9 cellular contexts compared by ENCODE assay signal in the genomic region with DNA sequence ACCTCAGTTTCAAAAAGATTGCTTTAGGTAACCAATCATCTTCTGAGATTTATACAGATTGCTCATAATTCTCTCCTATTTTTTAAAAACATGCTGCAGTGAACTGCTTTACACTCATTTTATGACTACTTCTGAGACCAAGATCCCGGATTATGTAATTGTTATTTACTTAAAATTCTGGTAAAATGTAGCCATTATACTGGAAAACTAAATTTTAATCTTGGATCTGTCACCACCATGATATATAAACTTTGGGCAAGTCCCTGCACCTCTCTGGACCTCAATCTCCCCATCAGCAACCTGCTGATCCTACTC. TPM values are rescaled to one million over a fixed set of nuclear protein-coding genes. Genes with fewer than 3 reads are reported as not detected.
A peak's percentile ranks its signal among the peaks of the same experiment; 100 is the strongest.
DNase-seq lines count a peak whose midpoint lies in the region; ATAC-seq and TF ChIP-seq lines count a peak whose summit lies in the region.
"Had no signal": no experiment of that assay in that cellular context is flagged by ENCODE, and none has a peak within 500 bp of the region (broad histone marks: within the 10 kb centered on the region; RNA-seq: fewer than 3 reads in every experiment).

No MANE protein-coding gene starts in this region.

- ATAC-seq in HCT116 (no peak), GM18517 (IDR thresholded peaks at IDR 0.05; ENCODE audit: unreplicated experiment) (no peak)

- peak overlapping the region; percentile 95 for H3K4me2 ChIP-seq in HCT116 (ENCODE audit: low read length)
- peak overlapping the region; percentile 82 for H3K4me2 ChIP-seq in smooth muscle cell

- no peaks in the 10 kb centered on the region for H3K9me2 ChIP-seq in HCT116 (ENCODE audit: insufficient read depth)

- 87% methylated on average over 1 of the region's 1 CpG for WGBS in smooth muscle cell (ENCODE audit: low lambda C conversion rate)

- POLR2A ChIA-PET in HCT116 (lab: Charles Lee): no interaction called here

- no peaks in the 10 kb centered on the region for H3K27me3 ChIP-seq in HCT116 (ENCODE audit: insufficient read depth, low read length)
- no peaks in the 10 kb centered on the region for H3K27me3 ChIP-seq in WERI-Rb-1 (ENCODE audit: insufficient read depth, low read depth, severe bottlenecking)
- no peaks in the 10 kb centered on the region for H3K27me3 ChIP-seq in smooth muscle cell (ENCODE audit: low read depth)

- H3K4me3 ChIP-seq in HCT116 (replicated peaks in 1 of 2; ENCODE audit: low read depth in 1 of 2, low read length in 2 of 2): peak overlapping the region; percentile 82 to 86
- H3K4me3 ChIP-seq in WERI-Rb-1 (ENCODE audit: low read depth, low read length): peak overlapping the region; percentile 61
- H3K4me3 ChIP-seq in foreskin fibroblast (ENCODE audit: low read depth in 1 of 2, low read length in 2 of 2): peak overlapping the region; percentile 46 to 57
- H3K4me3 ChIP-seq in smooth muscle cell: peak overlapping the region; percentile 40

- no peak for DNase-seq in HCT116 (ENCODE audit: low read depth, low spot score)
- DNase-seq in WERI-Rb-1: no peak
- DNase-seq in foreskin fibroblast: no peak
- DNase-seq in smooth muscle cell (lab: John Stamatoyannopoulos, UW; ENCODE audit: unreplicated experiment): no peak
- no peak for DNase-seq in NCI-H1092 (lab: John Stamatoyannopoulos, UW)
- no peak for DNase-seq in anterior cingulate cortex (lab: John Stamatoyannopoulos, UW)
- DNase-seq: activated CD4-positive, alpha-beta T cell treated with anti-CD3 and anti-CD28 coated beads, Interleukin-2, amount 50 U/mL, for 4 hours; NCI-H345 had no signal

- H3K9ac ChIP-seq in HCT116 (ENCODE audit: low read length) (peak overlapping the region; percentile 78), smooth muscle cell (ENCODE audit: low read depth) (no peak overlapping the region)

- TF ChIP-seq POLR2A in HCT116 (IDR thresholded peaks at IDR 0.05; ENCODE audit: borderline replicate concordance, extremely low read depth, insufficient read depth, insufficient read length): no peak

- intact Hi-C loops in HCT116 (cut with micrococcal nuclease): no loop called here

- no peak for TF ChIP-seq RAD21 in HCT116 (IDR thresholded peaks at IDR 0.05; ENCODE audit: low read depth)

- H3K4me1 ChIP-seq in HCT116 (ENCODE audit: control insufficient read depth in 1 of 2, insufficient read depth in 2 of 2, low read length in 2 of 2) (peaks cover 11 to 34% of the 10 kb centered on the region in 2 experiments), smooth muscle cell (ENCODE audit: low read depth) (peaks cover 5% of the 10 kb centered on the region)

- H3K36me3 ChIP-seq in HCT116 (ENCODE audit: control insufficient read depth in 1 of 2, insufficient read depth in 2 of 2, low read length in 2 of 2): peaks cover 4 to 11% of the 10 kb centered on the region in 2 experiments; a peak in 2 of 4 replicates
- peaks cover 10% of the 10 kb centered on the region for H3K36me3 ChIP-seq in WERI-Rb-1
- H3K36me3 ChIP-seq in smooth muscle cell (ENCODE audit: low read depth): no peaks in the 10 kb centered on the region

- RAD21 ChIA-PET in HCT116 (lab: Charles Lee; ENCODE audit: low non-redundant PET in 1 of 2, low total read pairs in 2 of 2, uncharacterized antibody in 2 of 2, unreplicated experiment in 2 of 2): no interaction called here

- no TSS peak for BruUV-seq in HCT116 (replicated peaks; lab: Mats Ljungman, UMichigan)

- H2AFZ ChIP-seq in HCT116 (ENCODE audit: low read depth, low read length, poor library complexity, severe bottlenecking): peak overlapping the region; percentile 79
- H2AFZ ChIP-seq in smooth muscle cell (ENCODE audit: low read depth): no peak overlapping the region

- no peaks in the 10 kb centered on the region for H3K9me3 ChIP-seq in HCT116 (ENCODE audit: control insufficient read depth in 1 of 2, insufficient read depth in 1 of 2, low read depth in 1 of 2, low read length in 2 of 2)
- H3K9me3 ChIP-seq in WERI-Rb-1 (ENCODE audit: severe bottlenecking): no peaks in the 10 kb centered on the region
- H3K9me3 ChIP-seq in smooth muscle cell (replicated peaks; ENCODE audit: low read depth): no peaks in the 10 kb centered on the region

- H3K27ac ChIP-seq in HCT116 (ENCODE audit: low read depth, low read length): peak overlapping the region; percentile 44; the same call in 1 of the 2 replicates
- peak overlapping the region; percentile 64 for H3K27ac ChIP-seq in WERI-Rb-1
- H3K27ac ChIP-seq in smooth muscle cell (ENCODE audit: low read depth): no peak overlapping the region

- CTCF ChIA-PET in HCT116 (lab: Charles Lee): interaction anchor here (1.3 to 1.4 kb wide), 2 partner anchors 24 to 27 kb away, joined by 4 read pairs; a partner anchor contains a TSS

- peaks cover 12% of the 10 kb centered on the region for H3F3A ChIP-seq in smooth muscle cell (ENCODE audit: low read depth)

- H3K79me2 ChIP-seq in HCT116 (ENCODE audit: insufficient read depth, low read length) (peaks cover 20% of the 10 kb centered on the region; the same call in 1 of the 2 replicates), smooth muscle cell (ENCODE audit: low read depth) (no peaks in the 10 kb centered on the region)

- H4K20me1 ChIP-seq in HCT116 (ENCODE audit: insufficient read depth): no peaks in the 10 kb centered on the region
- H4K20me1 ChIP-seq in smooth muscle cell (ENCODE audit: low read depth): no peaks in the 10 kb centered on the region

- no peak for TF ChIP-seq CTCF in HCT116 (IDR thresholded peaks at IDR 0.05 in 2 of 3, conservative IDR thresholded peaks at IDR 0.05 in 1 of 3; ENCODE audit: borderline replicate concordance in 1 of 3, insufficient read depth in 1 of 3, low read depth in 2 of 3, low read length in 2 of 3)
- TF ChIP-seq CTCF in WERI-Rb-1 (IDR thresholded peaks at IDR 0.05; ENCODE audit: low read depth, low read length): no peak
- no peak for TF ChIP-seq CTCF in foreskin fibroblast (IDR thresholded peaks at IDR 0.05; ENCODE audit: low read depth, low read length)
- no peak for TF ChIP-seq CTCF in smooth muscle cell (IDR thresholded peaks at IDR 0.05; ENCODE audit: borderline replicate concordance, insufficient read depth, poor library complexity, severe bottlenecking)

TF ChIP-seq in HCT116, 20 proteins besides CTCF, POLR2A, EP300 and RAD21:
- TF ChIP-seq ZFX (IDR thresholded peaks at IDR 0.05): no peak
- TF ChIP-seq POLR2AphosphoS5 (IDR thresholded peaks at IDR 0.05; ENCODE audit: low read depth, low read length): no peak
- no peak for TF ChIP-seq SIN3A (IDR thresholded peaks at IDR 0.05; ENCODE audit: low read depth)
- TF ChIP-seq JUND (IDR thresholded peaks at IDR 0.05): no peak
- no peak for TF ChIP-seq TCF7L2 (IDR thresholded peaks at IDR 0.05; ENCODE audit: borderline replicate concordance, extremely low read depth, insufficient read depth, insufficient read length)
- no peak for TF ChIP-seq EZH2 (IDR thresholded peaks at IDR 0.05)
- no peak for TF ChIP-seq ZNF274 (IDR thresholded peaks at IDR 0.05; ENCODE audit: low read depth, low read length)
- TF ChIP-seq, protein P1, sequence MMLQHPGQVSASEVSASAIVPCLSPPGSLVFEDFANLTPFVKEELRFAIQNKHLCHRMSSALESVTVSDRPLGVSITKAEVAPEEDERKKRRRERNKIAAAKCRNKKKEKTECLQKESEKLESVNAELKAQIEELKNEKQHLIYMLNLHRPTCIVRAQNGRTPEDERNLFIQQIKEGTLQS (IDR thresholded peaks at IDR 0.05): no peak
- TF ChIP-seq, protein P2, sequence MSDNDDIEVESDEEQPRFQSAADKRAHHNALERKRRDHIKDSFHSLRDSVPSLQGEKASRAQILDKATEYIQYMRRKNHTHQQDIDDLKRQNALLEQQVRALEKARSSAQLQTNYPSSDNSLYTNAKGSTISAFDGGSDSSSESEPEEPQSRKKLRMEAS (IDR thresholded peaks at IDR 0.05): no peak
- TF ChIP-seq CBX3 (IDR thresholded peaks at IDR 0.05; ENCODE audit: low read depth): no peak
- no peak for TF ChIP-seq YY1 (IDR thresholded peaks at IDR 0.05; ENCODE audit: extremely low read depth, insufficient replicate concordance, low read depth, low read length)
- no peak for TF ChIP-seq CEBPB (IDR thresholded peaks at IDR 0.05; ENCODE audit: low read depth)
- TF ChIP-seq SP1 (IDR thresholded peaks at IDR 0.05; ENCODE audit: low read depth): no peak
- no peak for TF ChIP-seq EGR1 (IDR thresholded peaks at IDR 0.05; ENCODE audit: low read depth)
- TF ChIP-seq ELF1 (IDR thresholded peaks at IDR 0.05; ENCODE audit: borderline replicate concordance, low read depth): no peak
- TF ChIP-seq SRF (IDR thresholded peaks at IDR 0.05; ENCODE audit: low read depth): no peak
- no peak for TF ChIP-seq FOSL1 (IDR thresholded peaks at IDR 0.05; ENCODE audit: low read depth)
- TF ChIP-seq EZH2phosphoT487 (IDR thresholded peaks at IDR 0.05; ENCODE audit: borderline replicate concordance): no peak

RNA-seq across cellular contexts. Expression of a gene that starts 0.5 kb away (rescaled TPM):
- total RNA-seq in HCT116 (2021; ENCODE audit: unreplicated experiment): 52.0 TPM
- polyA plus RNA-seq in HCT116 (2012): 74.7 and 76.9 TPM in 2 replicates
- 5.4 and 8.3 TPM in 2 replicates for total RNA-seq in smooth muscle cell
- 4.4 and 4.8 TPM in 2 replicates for polyA plus RNA-seq in smooth muscle cell

RNA-seq across cellular contexts. Expression of a gene that starts 24.3 kb away (rescaled TPM):
- 22.8 TPM for total RNA-seq in HCT116 (2021; ENCODE audit: unreplicated experiment)
- 19.3 and 20.8 TPM in 2 replicates for polyA plus RNA-seq in HCT116 (2012)
- total RNA-seq in smooth muscle cell: 7.8 and 11.6 TPM in 2 replicates
- 19.4 and 22.6 TPM in 2 replicates for polyA plus RNA-seq in smooth muscle cell

RNA-seq across cellular contexts. Expression of a gene that starts 55.1 kb away (rescaled TPM):
- total RNA-seq in HCT116 (2021; ENCODE audit: unreplicated experiment) (not detected), smooth muscle cell (0.09 and 0.45 TPM in 2 replicates)
- polyA plus RNA-seq in HCT116 (2012): 0.33 and 0.39 TPM in 2 replicates
- polyA plus RNA-seq in smooth muscle cell: 0.03 and 0.97 TPM in 2 replicates
